In the genomic region with DNA sequence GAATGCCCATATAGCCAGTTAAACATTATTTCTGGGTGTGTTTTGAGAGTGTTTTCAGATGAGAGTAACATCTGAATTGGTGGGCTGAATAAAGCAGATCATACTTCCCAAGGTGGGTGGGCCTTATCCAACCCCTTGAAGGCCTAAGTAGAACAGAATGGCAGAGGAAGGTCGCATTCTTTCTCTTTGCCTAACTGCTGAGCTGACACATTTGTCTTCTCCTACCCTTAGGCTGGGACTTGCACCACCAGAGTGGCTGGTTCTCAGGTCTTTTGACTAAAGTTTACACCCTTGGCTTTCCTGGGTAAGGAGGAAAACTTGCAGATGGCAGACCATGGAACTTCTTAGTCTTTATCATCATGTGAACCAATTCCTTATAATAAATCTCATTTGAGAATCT, we compare ENCODE assay signal across 9 cellular contexts.
"Had no signal": no experiment of that assay in that cellular context is flagged by ENCODE, and none has a peak within 500 bp of the region (broad histone marks: within the 10 kb centered on the region; RNA-seq: fewer than 3 reads in every experiment).

No MANE protein-coding gene starts in this region.

- FAIRE-seq: HTR-8/SVneo had no signal

- H3K27ac ChIP-seq: GM23248, KMS-11 had no signal

- H3K9me3 Mint-ChIP-seq: HFFc6 had no signal

- H3K4me1 ChIP-seq: HAP-1 had no signal

- H3K36me3 ChIP-seq: HAP-1 had no signal

- H2AFZ ChIP-seq: GM23248 had no signal

- H3K4me2 ChIP-seq: KMS-11 had no signal

- ATAC-seq: HCT116 had no signal

- H3K4me1 Mint-ChIP-seq: IgD-negative memory B cell had no signal

- DNase-seq: GM23248, GOT3, H7, HFFc6 had no signal

- H3K4me3 Mint-ChIP-seq: HFFc6, IgD-negative memory B cell had no signal

- H3K36me3 Mint-ChIP-seq: IgD-negative memory B cell had no signal

- H3K27ac Mint-ChIP-seq: HFFc6, IgD-negative memory B cell had no signal

- H3K9ac ChIP-seq: GM23248, KMS-11 had no signal

- H3K9me3 ChIP-seq: HAP-1 had no signal

- H3K4me3 ChIP-seq: GM23248, HAP-1 had no signal
